22 cellular contexts compared by ENCODE assay signal in genomic region chr1:180646093-180646492, GRCh38.
"Had no signal": no experiment of that assay in that cellular context is flagged by ENCODE, and none has a peak within 500 bp of the region (broad histone marks: within the 10 kb centered on the region; RNA-seq: fewer than 3 reads in every experiment).

No MANE protein-coding gene starts in this region.

- ATAC-seq: PC-3, SK-N-SH treated with all-trans-retinoic acid at 6 μM for 48 hours had no signal

- H3K9me3 ChIP-seq: adrenal gland, colonic mucosa, SJSA1 had no signal

- DNase-seq: activated CD4-positive, alpha-beta T cell treated with anti-CD3 and anti-CD28 coated beads for 1 hour; activated CD4-positive, alpha-beta T cell treated with anti-CD3 and anti-CD28 coated beads, Interleukin-2, amount 10 ng/mL, durations not matched to agents 24 days and 14 days; activated naive CD4-positive, alpha-beta T cell treated with anti-CD3 and anti-CD28 coated beads, Interleukin-2, amount 50 U/mL, for 16 hours; activated naive CD8-positive, alpha-beta T cell treated with anti-CD3 and anti-CD28 coated beads, Interleukin-2, amount 10 ng/mL, durations not matched to agents 7 days and 5 days; activated T-cell treated with anti-CD3 and anti-CD28 coated beads, Interleukin-2, amount 50 U/mL, for 48 hours; adrenal gland; anterior cingulate cortex; caudate nucleus; colonic mucosa; KBM-7; NCI-H1092; NCI-H1417 treated with DMSO at 0.1 percent for 48 hours; NCI-H1694; NCI-H2029; NCI-H2107; NCI-H345; NCI-H510A treated with DMSO at 0.1 percent for 48 hours; PC-3; SHP77; SW 1271 had no signal

- H3K27me3 ChIP-seq: adrenal gland, colonic mucosa, SJSA1 had no signal

- H3K36me3 ChIP-seq: adrenal gland, colonic mucosa, SJSA1 had no signal

- H3K27ac ChIP-seq: adrenal gland, colonic mucosa, SJSA1 had no signal

- H3K9me3 Mint-ChIP-seq: activated CD4-positive, alpha-beta T cell treated with anti-CD3 and anti-CD28 coated beads, Interleukin-2, amount 10 ng/mL, durations not matched to agents 24 days and 14 days; activated naive CD8-positive, alpha-beta T cell treated with anti-CD3 and anti-CD28 coated beads, Interleukin-2, amount 10 ng/mL, durations not matched to agents 7 days and 5 days had no signal

- H3K27ac Mint-ChIP-seq: activated CD4-positive, alpha-beta T cell treated with anti-CD3 and anti-CD28 coated beads, Interleukin-2, amount 10 ng/mL, durations not matched to agents 24 days and 14 days; activated naive CD8-positive, alpha-beta T cell treated with anti-CD3 and anti-CD28 coated beads, Interleukin-2, amount 10 ng/mL, durations not matched to agents 7 days and 5 days had no signal

- H3K4me3 Mint-ChIP-seq: activated CD4-positive, alpha-beta T cell treated with anti-CD3 and anti-CD28 coated beads, Interleukin-2, amount 10 ng/mL, durations not matched to agents 24 days and 14 days; activated naive CD8-positive, alpha-beta T cell treated with anti-CD3 and anti-CD28 coated beads, Interleukin-2, amount 10 ng/mL, durations not matched to agents 7 days and 5 days had no signal

- H3K27me3 Mint-ChIP-seq: activated CD4-positive, alpha-beta T cell treated with anti-CD3 and anti-CD28 coated beads, Interleukin-2, amount 10 ng/mL, durations not matched to agents 24 days and 14 days; activated naive CD8-positive, alpha-beta T cell treated with anti-CD3 and anti-CD28 coated beads, Interleukin-2, amount 10 ng/mL, durations not matched to agents 7 days and 5 days had no signal

- H3K4me3 ChIP-seq: adrenal gland, colonic mucosa, SJSA1 had no signal

- H3K4me1 ChIP-seq: colonic mucosa, SJSA1 had no signal
